ENCODE assay signal across 10 cellular contexts in genomic region chr9:18473551-18474279, GRCh38. TPM values are rescaled to one million over a fixed set of nuclear protein-coding genes. Genes with fewer than 3 reads are reported as not detected.
A peak's percentile ranks its signal among the peaks of the same experiment; 100 is the strongest.
DNase-seq lines count a peak whose midpoint lies in the region; ATAC-seq and TF ChIP-seq lines count a peak whose summit lies in the region.
"Had no signal": no experiment of that assay in that cellular context is flagged by ENCODE, and none has a peak within 500 bp of the region (broad histone marks: within the 10 kb centered on the region; RNA-seq: fewer than 3 reads in every experiment).

Gene ADAMTSL1 (plus strand): TSS chr9:18474153. CDS start chr9:18474233, 80 bp downstream.

- peak in 1 of 2 donors; percentile 54 for DNase-seq in breast epithelium (ENCODE audit: low spot score in 2 of 2)
- DNase-seq in MCF 10A (ENCODE audit: unreplicated experiment), result no peak
- DNase-seq in endodermal cell, result peak; percentile 93
- DNase-seq in mesenchymal stem cell, result peak; percentile 39
- DNase-seq in vagina (ENCODE audit: extremely low spot score in 2 of 2), result no peak
- DNase-seq in stimulated activated CD4-positive, alpha-beta T cell treated with anti-CD3 and anti-CD28 coated beads, Interleukin-2, amount 100 ng/mL, for 48 hours, result no peak
- no peak for DNase-seq in NCI-H2196 treated with DMSO at 0.1 percent for 48 hours (lab: John Stamatoyannopoulos, UW; ENCODE audit: unreplicated experiment)

- H3K4me3 Mint-ChIP-seq in MCF 10A (ENCODE audit: unreplicated experiment) (no peak within 1 kb of the TSS), endodermal cell (peak within 1 kb of the TSS; percentile 38)

- H2BK120ac ChIP-seq in mesenchymal stem cell (ENCODE audit: low read depth, low read length), result no peak within 1 kb of the TSS

- TF ChIP-seq POLR2A in breast epithelium (IDR thresholded peaks at IDR 0.05) (no peak), vagina (IDR thresholded peaks at IDR 0.05) (no peak)

- POLR2A ChIA-PET in MCF 10A (lab: Yijun Ruan, JAX), result no interaction called here

- H2BK5ac ChIP-seq in mesenchymal stem cell (ENCODE audit: low read depth, low read length, poor library complexity, severe bottlenecking), result no peak within 1 kb of the TSS

- peak within 1 kb of the TSS; percentile 59 for H4K8ac ChIP-seq in mesenchymal stem cell (ENCODE audit: low read length)

- H2AFZ ChIP-seq in mesenchymal stem cell (ENCODE audit: low read depth, low read length), result no peak within 1 kb of the TSS

- H3K4me3 ChIP-seq in breast epithelium (peak within 1 kb of the TSS; percentile 34 to 62 (median 35)), endodermal cell (ENCODE audit: low read length) (peak within 1 kb of the TSS; percentile 70), mesenchymal stem cell (ENCODE audit: insufficient read depth in 1 of 2, low read depth in 1 of 2, low read length in 2 of 2) (peak within 1 kb of the TSS; percentile 49 to 96), vagina (peak within 1 kb of the TSS; percentile 34 to 45)
- H3K4me3 ChIP-seq: BLaER1 treated with 17β-estradiol and CSF1 and Interleukin-3, amounts not matched to agents 10 nM and 100 nM had no signal

- H3K79me1 ChIP-seq in mesenchymal stem cell (replicated peaks; ENCODE audit: low read length, poor library complexity, severe bottlenecking), result peaks cover 1% of the 10 kb centered on the region

- H3K4me1 Mint-ChIP-seq in MCF 10A (ENCODE audit: insufficient read depth, unreplicated experiment) (peaks cover 5% of the 10 kb centered on the region), endodermal cell (peaks cover 20% of the 10 kb centered on the region)

- peaks cover 0 to 6% of the 10 kb centered on the region in 2 donors for H3K9me3 ChIP-seq in breast epithelium
- H3K9me3 ChIP-seq in endodermal cell (ENCODE audit: control insufficient read depth, low read length), result no peaks in the 10 kb centered on the region
- H3K9me3 ChIP-seq in mesenchymal stem cell (ENCODE audit: control insufficient read depth, low read length), result peaks cover 18% of the 10 kb centered on the region
- no peaks in the 10 kb centered on the region for H3K9me3 ChIP-seq in vagina

- no peak within 1 kb of the TSS for H2BK15ac ChIP-seq in mesenchymal stem cell (ENCODE audit: low read depth, poor library complexity, severe bottlenecking)

- H3K27ac ChIP-seq in breast epithelium, result peak within 1 kb of the TSS in 1 of 2 donors; percentile 53
- peak within 1 kb of the TSS; percentile 51 for H3K27ac ChIP-seq in endodermal cell (ENCODE audit: low read depth, low read length)
- peak within 1 kb of the TSS; percentile 71 for H3K27ac ChIP-seq in mesenchymal stem cell (ENCODE audit: low read length, poor library complexity, severe bottlenecking)
- H3K27ac ChIP-seq in vagina, result peak within 1 kb of the TSS; percentile 59
- H3K27ac ChIP-seq: BLaER1 treated with 17β-estradiol and CSF1 and Interleukin-3, amounts not matched to agents 10 nM and 100 nM had no signal

- H3K4me1 ChIP-seq in breast epithelium (no peaks in the 10 kb centered on the region), endodermal cell (ENCODE audit: control insufficient read depth, insufficient read depth, low read length) (peaks cover 3% of the 10 kb centered on the region), mesenchymal stem cell (ENCODE audit: control insufficient read depth, insufficient read depth, low read depth, low read length) (peaks cover 2% of the 10 kb centered on the region), vagina (peaks cover 18% of the 10 kb centered on the region)

- peak within 1 kb of the TSS; percentile 51 for H3K4me2 ChIP-seq in mesenchymal stem cell (ENCODE audit: low read length, poor library complexity, severe bottlenecking)

- H3K18ac ChIP-seq in mesenchymal stem cell (ENCODE audit: low read depth in 1 of 2, low read length in 2 of 2), result no peak within 1 kb of the TSS

- no peak within 1 kb of the TSS for H2BK12ac ChIP-seq in mesenchymal stem cell (ENCODE audit: low read length in 2 of 2)

- no peak for ATAC-seq in HG03565 (IDR thresholded peaks at IDR 0.05; ENCODE audit: unreplicated experiment)
- ATAC-seq: Panc1 had no signal

- BruUV-seq in MCF 10A (replicated peaks; lab: Mats Ljungman, UMichigan), result no TSS peak

- H3K27ac Mint-ChIP-seq in MCF 10A (ENCODE audit: low read depth, unreplicated experiment) (no peak within 1 kb of the TSS), endodermal cell (no peak within 1 kb of the TSS)

- no peaks in the 10 kb centered on the region for H3K27me3 Mint-ChIP-seq in MCF 10A (ENCODE audit: insufficient read depth, unreplicated experiment)
- H3K27me3 Mint-ChIP-seq in endodermal cell (ENCODE audit: insufficient read depth), result peaks cover 5% of the 10 kb centered on the region

- H3K27me3 ChIP-seq in breast epithelium (no peaks in the 10 kb centered on the region), endodermal cell (ENCODE audit: control insufficient read depth, insufficient read depth, low read length, poor library complexity, severe bottlenecking) (no peaks in the 10 kb centered on the region), mesenchymal stem cell (ENCODE audit: control insufficient read depth in 1 of 2, insufficient read depth in 1 of 2, low read length in 2 of 2) (no peaks in the 10 kb centered on the region), vagina (no peaks in the 10 kb centered on the region)
- H3K27me3 ChIP-seq: BLaER1 treated with 17β-estradiol and CSF1 and Interleukin-3, amounts not matched to agents 10 nM and 100 nM had no signal

- TF ChIP-seq CTCF in breast epithelium (IDR thresholded peaks at IDR 0.05) (no peak), MCF 10A (IDR thresholded peaks at IDR 0.05; ENCODE audit: unreplicated experiment) (no peak), endodermal cell (conservative IDR thresholded peaks at IDR 0.05) (no peak), vagina (IDR thresholded peaks at IDR 0.05) (no peak)

- H4K91ac ChIP-seq in mesenchymal stem cell (ENCODE audit: low read length), result no peak within 1 kb of the TSS

- CTCF ChIA-PET in MCF 10A (lab: Yijun Ruan, JAX), result no interaction called here

- H3K36me3 Mint-ChIP-seq in MCF 10A (ENCODE audit: insufficient read depth, unreplicated experiment), result no peaks in the 10 kb centered on the region
- H3K36me3 Mint-ChIP-seq in endodermal cell (ENCODE audit: low read depth), result no peaks in the 10 kb centered on the region

- whole genome bisulfite sequencing in endodermal cell (ENCODE audit: insufficient coverage in 1 of 2, insufficient read length in 1 of 2), 2 experiments, result 12 to 16% methylated on average over 9 to 14 of the region's 14 CpGs
- WGBS in mesenchymal stem cell, result 19% methylated on average over 10 of the region's 14 CpGs

- H2AK5ac ChIP-seq in mesenchymal stem cell (ENCODE audit: low read length, severe bottlenecking), result no peak within 1 kb of the TSS

- H3K9ac ChIP-seq in endodermal cell (ENCODE audit: extremely low read depth, low read length, poor library complexity, severe bottlenecking) (no peak within 1 kb of the TSS), mesenchymal stem cell (ENCODE audit: low read length) (peak within 1 kb of the TSS; percentile 98)
- H3K9ac ChIP-seq: BLaER1 treated with 17β-estradiol and CSF1 and Interleukin-3, amounts not matched to agents 10 nM and 100 nM had no signal

- H3K4ac ChIP-seq in mesenchymal stem cell (ENCODE audit: low read depth in 1 of 2, low read length in 2 of 2), result no peak within 1 kb of the TSS

- H3K23ac ChIP-seq in mesenchymal stem cell (ENCODE audit: low read length in 2 of 2), result no peak within 1 kb of the TSS

- H3K9me3 Mint-ChIP-seq in MCF 10A (ENCODE audit: unreplicated experiment), result peaks cover 9% of the 10 kb centered on the region
- no peaks in the 10 kb centered on the region for H3K9me3 Mint-ChIP-seq in endodermal cell

- H3K36me3 ChIP-seq in breast epithelium, result no peaks in the 10 kb centered on the region
- H3K36me3 ChIP-seq in endodermal cell (ENCODE audit: control insufficient read depth, insufficient read depth, low read length), result no peaks in the 10 kb centered on the region
- H3K36me3 ChIP-seq in mesenchymal stem cell (ENCODE audit: control insufficient read depth in 1 of 2, insufficient read depth in 2 of 2, low read depth in 1 of 2, low read length in 2 of 2), result peaks cover 0 to 9% of the 10 kb centered on the region in 2 experiments
- no peaks in the 10 kb centered on the region for H3K36me3 ChIP-seq in vagina
- H3K36me3 ChIP-seq: BLaER1 treated with 17β-estradiol and CSF1 and Interleukin-3, amounts not matched to agents 10 nM and 100 nM had no signal

- no peak within 1 kb of the TSS for H3K14ac ChIP-seq in mesenchymal stem cell (ENCODE audit: low read length in 2 of 2)

- intact Hi-C loops in breast epithelium (cut with DNase I; ENCODE audit: low total_unique reads) (no loop called here), MCF 10A (cut with micrococcal nuclease) (no loop called here), vagina (cut with DNase I) (no loop called here)

RNA-seq across cellular contexts. Expression of gene ADAMTSL1, which starts in this region (rescaled TPM):
- total RNA-seq in breast epithelium, result 1 to 10 TPM; 3.6 to 7.5 (median 4.2) TPM
- not detected in 2 replicates for total RNA-seq in MCF 10A (2022)
- total RNA-seq in endodermal cell, result 1 to 10 TPM in 1 of 2 donors, not detected in 1; 1.5 TPM
- polyA plus RNA-seq in endodermal cell (2013, experiment 1 of 2), result 2.1 TPM
- 2.1 TPM for polyA plus RNA-seq in endodermal cell (2013, experiment 2 of 2)
- polyA plus RNA-seq in mesenchymal stem cell (2013, experiment 1 of 2), result 0.65 TPM
- polyA plus RNA-seq in mesenchymal stem cell (2013, experiment 2 of 2), result 0.66 TPM
- total RNA-seq in vagina, result 8.1 TPM

Comparison
In these comparisons a context has a peak if more than half of its experiments do, and no peak if none do; other contexts are left out.
1. DNase-seq: peak in endodermal cell (single experiment) and mesenchymal stem cell (single experiment); none in MCF 10A (single experiment), vagina (0 of 2), stimulated activated CD4-positive, alpha-beta T cell treated with anti-CD3 and anti-CD28 coated beads, Interleukin-2, amount 100 ng/mL, for 48 hours (0 of 2) and NCI-H2196 treated with DMSO at 0.1 percent for 48 hours (single experiment).
2. Peak in every context shown above with its lines, with median percentiles within 50 percentile points of each other: H3K4me3 ChIP-seq.